8 cellular contexts compared by ENCODE assay signal in the genomic region with DNA sequence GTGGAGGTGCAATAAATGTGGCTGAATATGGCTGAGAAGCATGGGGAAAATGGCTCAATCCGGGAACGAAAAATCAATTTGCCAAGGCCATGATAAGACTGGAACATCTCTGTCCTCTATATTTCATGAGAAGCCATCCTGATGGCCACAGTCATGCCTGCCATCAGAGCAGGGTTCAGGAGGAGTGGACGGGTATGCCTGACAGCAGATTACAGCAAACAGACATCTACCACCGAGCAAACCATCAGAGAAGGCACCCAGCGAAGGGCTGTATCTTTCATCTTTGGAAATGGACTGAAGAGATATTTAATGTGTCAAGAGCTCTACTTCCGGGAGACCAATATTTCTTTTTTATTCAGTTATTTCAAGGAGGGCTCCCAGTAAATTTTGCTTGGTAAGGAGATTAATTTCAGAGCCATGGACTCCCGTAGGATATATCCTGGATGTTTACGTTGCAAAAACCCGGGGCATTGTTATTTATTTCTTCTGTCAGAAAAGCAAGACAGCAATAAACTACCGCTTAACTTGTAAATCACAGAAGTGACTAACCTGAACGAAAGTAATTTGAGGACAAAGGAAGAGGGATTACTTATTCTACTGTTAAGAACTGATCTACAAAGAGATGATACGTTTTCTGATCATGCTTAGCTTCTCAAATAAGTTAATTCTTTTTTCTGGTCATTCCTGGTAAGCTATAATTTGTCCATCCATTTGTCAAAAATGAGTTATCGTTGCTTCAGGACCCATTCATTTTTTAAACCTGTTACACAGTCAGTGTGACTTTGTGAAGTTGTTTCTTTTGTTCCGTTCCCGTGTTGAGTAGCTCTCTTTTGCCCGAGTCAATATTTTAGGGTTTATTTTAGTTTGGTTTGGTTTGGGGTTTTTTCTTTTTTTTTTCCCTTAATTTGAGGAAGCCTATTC.
DNase-seq lines count a peak whose midpoint lies in the region; TF ChIP-seq lines count a peak whose summit lies in the region.

No MANE protein-coding gene starts in this region.

- H3K9me3 Mint-ChIP-seq in activated naive CD4-positive, alpha-beta T cell treated with anti-CD3 and anti-CD28 coated beads for 36 hours: no peaks in the 10 kb centered on the region
- no peaks in the 10 kb centered on the region for H3K9me3 Mint-ChIP-seq in dendritic cell treated with granulocyte-macrophage colony-stimulating factor and Interleukin-4, amounts not matched to agents 40 ng/mL and 50 ng/mL, for 4 days

- no peaks in the 10 kb centered on the region for H3K79me2 ChIP-seq in OCI-LY1 (ENCODE audit: insufficient read depth, low read length)

- no peak overlapping the region for H2AFZ ChIP-seq in OCI-LY1 (ENCODE audit: low read length)

- no peak for DNase-seq in activated naive CD4-positive, alpha-beta T cell treated with anti-CD3 and anti-CD28 coated beads for 36 hours
- no peak for DNase-seq in activated naive CD4-positive, alpha-beta T cell treated with Interleukin-2 at 50 U/mL for 16 hours
- DNase-seq in T-helper 9 cell (no peak), D341Med (ENCODE audit: low spot score) (no peak), foreskin melanocyte (no peak)

- no peaks in the 10 kb centered on the region for H4K20me1 ChIP-seq in OCI-LY1 (ENCODE audit: insufficient read depth, low read length)

- no peaks in the 10 kb centered on the region for H3K27me3 Mint-ChIP-seq in activated naive CD4-positive, alpha-beta T cell treated with anti-CD3 and anti-CD28 coated beads for 36 hours (ENCODE audit: low read depth)
- no peaks in the 10 kb centered on the region for H3K27me3 Mint-ChIP-seq in dendritic cell treated with granulocyte-macrophage colony-stimulating factor and Interleukin-4, amounts not matched to agents 40 ng/mL and 50 ng/mL, for 4 days

- H3K27ac ChIP-seq in OCI-LY1 (ENCODE audit: low read depth, low read length, poor library complexity, severe bottlenecking) (peak overlapping the region; percentile 94), mucosa of rectum (ENCODE audit: low read depth in 2 of 2, low read length in 2 of 2) (peak overlapping the region; percentile 94 to 97)

- no peak for TF ChIP-seq CTCF in OCI-LY1 (IDR thresholded peaks at IDR 0.05; ENCODE audit: low read length)

- no peaks in the 10 kb centered on the region for H3K36me3 ChIP-seq in OCI-LY1 (ENCODE audit: insufficient read depth, low read length)
- no peaks in the 10 kb centered on the region for H3K36me3 ChIP-seq in mucosa of rectum (ENCODE audit: control insufficient read depth in 2 of 2, insufficient read depth in 2 of 2, low read length in 2 of 2)

- H3K4me2 ChIP-seq in OCI-LY1 (ENCODE audit: low read length): peak overlapping the region; percentile 77

- H3F3A ChIP-seq in OCI-LY1 (ENCODE audit: insufficient read depth, low read length): no peaks in the 10 kb centered on the region; the same call in 1 of the 2 replicates

- no peaks in the 10 kb centered on the region for H3K9me3 ChIP-seq in OCI-LY1 (ENCODE audit: low read length)
- H3K9me3 ChIP-seq in mucosa of rectum (ENCODE audit: control insufficient read depth in 2 of 2, low read length in 2 of 2): no peaks in the 10 kb centered on the region

- H3K27me3 ChIP-seq in OCI-LY1 (ENCODE audit: insufficient read depth, low read length): no peaks in the 10 kb centered on the region
- H3K27me3 ChIP-seq in mucosa of rectum (ENCODE audit: control insufficient read depth in 2 of 2, insufficient read depth in 2 of 2, low read length in 2 of 2): no peaks in the 10 kb centered on the region

- H3K9ac ChIP-seq in OCI-LY1 (ENCODE audit: low read length) (peak overlapping the region; percentile 66), mucosa of rectum (ENCODE audit: low read depth in 1 of 2, low read length in 2 of 2) (peak overlapping the region; percentile 66 to 84)

- intact Hi-C loops in activated naive CD4-positive, alpha-beta T cell treated with anti-CD3 and anti-CD28 coated beads for 36 hours (cut with micrococcal nuclease): loop anchor here (1.0 to 5.0 kb wide), 4 partner anchors 10 to 1413 kb away; a partner anchor contains a TSS
- intact Hi-C loops in dendritic cell treated with granulocyte-macrophage colony-stimulating factor and Interleukin-4, amounts not matched to agents 40 ng/mL and 50 ng/mL, for 4 days (cut with micrococcal nuclease): loop anchor here (1.0 kb wide), 1 partner anchor 10 kb away; no protein-coding TSS in a partner anchor

- peak overlapping the region; percentile 54 for H3K4me3 ChIP-seq in OCI-LY1 (ENCODE audit: low read depth, low read length, poor library complexity, severe bottlenecking)
- peak overlapping the region; percentile 71 to 78 for H3K4me3 ChIP-seq in mucosa of rectum (ENCODE audit: low read length in 2 of 2)

- H3K4me1 ChIP-seq in OCI-LY1 (ENCODE audit: insufficient read depth, low read length, severe bottlenecking) (peaks cover 79% of the 10 kb centered on the region), mucosa of rectum (ENCODE audit: control insufficient read depth in 2 of 2, insufficient read depth in 2 of 2, low read length in 2 of 2) (peaks cover 27 to 38% of the 10 kb centered on the region in 2 donors)

- CTCF ChIA-PET in activated naive CD4-positive, alpha-beta T cell treated with anti-CD3 and anti-CD28 coated beads for 36 hours (lab: Charles Lee): interaction anchor here (0.6 to 3.2 kb wide), 9 partner anchors 9 to 87 kb away, joined by 3 to 12 read pairs (median 4); no protein-coding TSS in a partner anchor

- no peaks in the 10 kb centered on the region for H3K36me3 Mint-ChIP-seq in activated naive CD4-positive, alpha-beta T cell treated with anti-CD3 and anti-CD28 coated beads for 36 hours (ENCODE audit: low read depth)
- H3K36me3 Mint-ChIP-seq in dendritic cell treated with granulocyte-macrophage colony-stimulating factor and Interleukin-4, amounts not matched to agents 40 ng/mL and 50 ng/mL, for 4 days (ENCODE audit: low read depth): no peaks in the 10 kb centered on the region

- no peaks in the 10 kb centered on the region for H3K9me2 ChIP-seq in OCI-LY1 (ENCODE audit: low read depth, low read length)

- peak overlapping the region; percentile 98 for H3K27ac Mint-ChIP-seq in activated naive CD4-positive, alpha-beta T cell treated with anti-CD3 and anti-CD28 coated beads for 36 hours
- peak overlapping the region; percentile 97 for H3K27ac Mint-ChIP-seq in dendritic cell treated with granulocyte-macrophage colony-stimulating factor and Interleukin-4, amounts not matched to agents 40 ng/mL and 50 ng/mL, for 4 days

- H3K4me3 Mint-ChIP-seq in activated naive CD4-positive, alpha-beta T cell treated with anti-CD3 and anti-CD28 coated beads for 36 hours: peak overlapping the region; percentile 79
- H3K4me3 Mint-ChIP-seq in dendritic cell treated with granulocyte-macrophage colony-stimulating factor and Interleukin-4, amounts not matched to agents 40 ng/mL and 50 ng/mL, for 4 days: peak overlapping the region; percentile 76

- peaks cover 71% of the 10 kb centered on the region for H3K4me1 Mint-ChIP-seq in activated naive CD4-positive, alpha-beta T cell treated with anti-CD3 and anti-CD28 coated beads for 36 hours (ENCODE audit: low read depth)
- peaks cover 49% of the 10 kb centered on the region for H3K4me1 Mint-ChIP-seq in dendritic cell treated with granulocyte-macrophage colony-stimulating factor and Interleukin-4, amounts not matched to agents 40 ng/mL and 50 ng/mL, for 4 days (ENCODE audit: low read depth)
